Comparison of ENCODE assay signal across 19 cellular contexts in the genomic region with DNA sequence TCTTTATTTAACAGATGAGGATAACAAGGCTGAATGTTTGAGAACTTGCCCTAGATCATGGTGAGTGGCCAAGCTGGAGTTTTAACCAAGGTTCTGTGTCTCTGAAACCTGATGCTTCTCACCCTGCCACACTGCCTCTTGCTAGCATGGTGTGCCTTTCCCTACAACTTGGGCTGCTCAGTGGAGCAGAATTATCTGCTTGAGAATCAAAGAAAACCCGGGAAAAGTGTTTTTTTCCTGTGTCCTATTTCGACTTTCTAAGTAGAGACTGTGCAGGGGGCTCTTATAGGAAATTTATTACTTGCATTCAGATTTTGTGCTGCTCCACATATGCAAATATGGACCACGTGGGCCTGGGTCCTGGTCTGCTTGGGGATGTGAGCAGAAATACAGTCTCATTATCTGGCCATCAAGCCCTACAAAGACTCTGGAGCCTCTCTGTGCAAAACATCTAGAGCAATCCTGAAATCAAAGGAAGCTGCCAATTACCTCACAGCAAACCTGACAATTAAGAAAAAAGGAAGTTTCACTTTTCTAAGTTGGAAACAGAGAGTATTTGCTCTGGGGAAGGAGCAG.
DNase-seq lines count a peak whose midpoint lies in the region; ATAC-seq, FAIRE-seq and TF ChIP-seq lines count a peak whose summit lies in the region.
"Had no signal": no experiment of that assay in that cellular context is flagged by ENCODE, and none has a peak within 500 bp of the region (broad histone marks: within the 10 kb centered on the region; RNA-seq: fewer than 3 reads in every experiment).

No MANE protein-coding gene starts in this region.

- peak overlapping the region; percentile 7 for H3K4me2 ChIP-seq in neural progenitor cell
- H3K4me2 ChIP-seq: GM23338 had no signal

- no peaks in the 10 kb centered on the region for H4K20me1 ChIP-seq in neural progenitor cell (ENCODE audit: low read depth)

- no peaks in the 10 kb centered on the region for H3K36me3 ChIP-seq in neural progenitor cell
- H3K36me3 ChIP-seq: SJSA1 had no signal

- H3F3A ChIP-seq in neural progenitor cell (ENCODE audit: low read depth): no peaks in the 10 kb centered on the region

- H3K79me2 ChIP-seq in neural progenitor cell (ENCODE audit: low read depth): no peaks in the 10 kb centered on the region

- H3K27ac ChIP-seq in neural progenitor cell: no peak overlapping the region
- H3K27ac ChIP-seq: C4-2B, SJSA1 had no signal

- H3K4me1 ChIP-seq in neural progenitor cell: peaks cover 17% of the 10 kb centered on the region
- H3K4me1 ChIP-seq: SJSA1 had no signal

- H3K36me3 Mint-ChIP-seq in neural progenitor cell: no peaks in the 10 kb centered on the region

- no peaks in the 10 kb centered on the region for H3K27me3 ChIP-seq in neural progenitor cell
- H3K27me3 ChIP-seq: SJSA1 had no signal

- no peak for FAIRE-seq in HTR-8/SVneo (lab: Jason Lieb, UNC)

- no peaks in the 10 kb centered on the region for H3K9me3 Mint-ChIP-seq in neural progenitor cell
- H3K9me3 Mint-ChIP-seq: GM23338 had no signal

- ATAC-seq in GM18909 (IDR thresholded peaks at IDR 0.05; ENCODE audit: poor library complexity, unreplicated experiment): peak; percentile 48
- ATAC-seq: GM23338, Panc1 had no signal

- H3K9ac ChIP-seq in neural progenitor cell: no peak overlapping the region

- H3K4me3 Mint-ChIP-seq in neural progenitor cell: no peak overlapping the region
- H3K4me3 Mint-ChIP-seq: GM23338 had no signal

- peaks cover 9% of the 10 kb centered on the region for H3K27me3 Mint-ChIP-seq in neural progenitor cell (ENCODE audit: insufficient read depth, low read depth)

- no peak for TF ChIP-seq CTCF in neural progenitor cell (IDR thresholded peaks at IDR 0.05)

- no peaks in the 10 kb centered on the region for H3K9me3 ChIP-seq in neural progenitor cell (ENCODE audit: low read depth)
- H3K9me3 ChIP-seq: SJSA1 had no signal

- H3K27ac Mint-ChIP-seq in neural progenitor cell: no peak overlapping the region
- H3K27ac Mint-ChIP-seq: GM23338 had no signal

- DNase-seq in KBM-7 (peak; percentile 16), SKM-1 treated with dmso at 0.1 percent for 144 hours (lab: John Stamatoyannopoulos, UW; ENCODE audit: unreplicated experiment) (peak; percentile 49), neural progenitor cell (ENCODE audit: low spot score) (no peak), globus pallidus (ENCODE audit: low spot score) (no peak), HTR-8/SVneo (ENCODE audit: insufficient read length, low spot score) (no peak), dedifferentiated amniotic fluid mesenchymal stem cell (ENCODE audit: extremely low spot score) (no peak)
- DNase-seq: ACHN, DMS79, HCEC 1CT, NCI-H1092, NCI-H146, NCI-H2081, NCI-H2227 treated with DMSO at 0.1 percent for 48 hours, NCI-H510A treated with DMSO at 0.1 percent for 48 hours had no signal

- in situ Hi-C loops in KBM-7 (cut with MboI; ENCODE audit: low pct_unique_long_range_greater_than_20kb, low sequenced_read_pairs): no loop called here

- H2AFZ ChIP-seq in neural progenitor cell (replicated peaks): no peak overlapping the region
- H2AFZ ChIP-seq: GM23338 had no signal

- H3K4me1 Mint-ChIP-seq in neural progenitor cell: peaks cover 17% of the 10 kb centered on the region
- H3K4me1 Mint-ChIP-seq: GM23338 had no signal

- H3K4me3 ChIP-seq in neural progenitor cell: no peak overlapping the region
- H3K4me3 ChIP-seq: GM23338, SJSA1 had no signal

Comparison
In these comparisons a context has a peak if more than half of its experiments do, and no peak if none do; other contexts are left out.
1. DNase-seq: peak in KBM-7 (single experiment) and SKM-1 treated with dmso at 0.1 percent for 144 hours (single experiment); none in neural progenitor cell (single experiment), globus pallidus (single experiment), HTR-8/SVneo (single experiment) and dedifferentiated amniotic fluid mesenchymal stem cell (single experiment).